28 cellular contexts compared by ENCODE assay signal in genomic region chr10:51522858-51523257, GRCh38.
"Had no signal": no experiment of that assay in that cellular context is flagged by ENCODE, and none has a peak within 500 bp of the region (broad histone marks: within the 10 kb centered on the region; RNA-seq: fewer than 3 reads in every experiment).

No MANE protein-coding gene starts in this region.

- H3K27ac ChIP-seq: adrenal gland, breast epithelium, KMS-11, Peyer's patch, RWPE1, SJSA1 had no signal

- DNase-seq: activated B cell treated with CpG ODN at 0.5 μM for 24 hours; activated CD4-positive, alpha-beta memory T cell treated with anti-CD3 and anti-CD28 coated beads for 36 hours; activated CD4-positive, alpha-beta T cell treated with anti-CD3 and anti-CD28 coated beads for 1 hour; activated CD4-positive, alpha-beta T cell treated with anti-CD3 and anti-CD28 coated beads, Interleukin-2, amount 10 ng/mL, durations not matched to agents 7 days and 5 days; activated CD8-positive, alpha-beta memory T cell treated with anti-CD3 and anti-CD28 coated beads for 24 hours; activated gamma-delta T cell; activated naive CD4-positive, alpha-beta T cell treated with anti-CD3 and anti-CD28 coated beads for 36 hours; activated naive CD8-positive, alpha-beta T cell treated with anti-CD3 and anti-CD28 coated beads for 36 hours; activated T-cell treated with anti-CD3 and anti-CD28 coated beads, Interleukin-2, amount 50 U/mL, for 48 hours; adrenal gland; aorta; central memory CD4-positive, alpha-beta T cell; NCI-H1105 treated with DMSO at 0.1 percent for 48 hours; NCI-H1436 treated with DMSO at 0.1 percent for 48 hours; NCI-H187; NCI-H2081; NCI-H446; NCI-H524; Peyer's patch; SHP77; T-helper 17 cell; T-helper 9 cell had no signal

- H3K36me3 ChIP-seq: adrenal gland, breast epithelium, Peyer's patch, SJSA1 had no signal

- H3K4me1 ChIP-seq: adrenal gland, breast epithelium, Peyer's patch, SJSA1 had no signal

- H3K9ac ChIP-seq: KMS-11 had no signal

- H3K27me3 ChIP-seq: adrenal gland, breast epithelium, Peyer's patch, SJSA1 had no signal

- H3K4me2 ChIP-seq: KMS-11 had no signal

- ATAC-seq: activated T-helper 17 cell treated with anti-CD3 and anti-CD28 coated beads, Interleukin-2, amount 50 U/mL, for 72 hours; SK-N-SH treated with all-trans-retinoic acid at 6 μM for 48 hours; T-helper 17 cell had no signal

- H3K9me3 ChIP-seq: adrenal gland, breast epithelium, Peyer's patch, SJSA1 had no signal

- H3K4me3 ChIP-seq: adrenal gland, breast epithelium, Peyer's patch, SJSA1 had no signal
